ENCODE assay signal across 20 cellular contexts in the genomic region with DNA sequence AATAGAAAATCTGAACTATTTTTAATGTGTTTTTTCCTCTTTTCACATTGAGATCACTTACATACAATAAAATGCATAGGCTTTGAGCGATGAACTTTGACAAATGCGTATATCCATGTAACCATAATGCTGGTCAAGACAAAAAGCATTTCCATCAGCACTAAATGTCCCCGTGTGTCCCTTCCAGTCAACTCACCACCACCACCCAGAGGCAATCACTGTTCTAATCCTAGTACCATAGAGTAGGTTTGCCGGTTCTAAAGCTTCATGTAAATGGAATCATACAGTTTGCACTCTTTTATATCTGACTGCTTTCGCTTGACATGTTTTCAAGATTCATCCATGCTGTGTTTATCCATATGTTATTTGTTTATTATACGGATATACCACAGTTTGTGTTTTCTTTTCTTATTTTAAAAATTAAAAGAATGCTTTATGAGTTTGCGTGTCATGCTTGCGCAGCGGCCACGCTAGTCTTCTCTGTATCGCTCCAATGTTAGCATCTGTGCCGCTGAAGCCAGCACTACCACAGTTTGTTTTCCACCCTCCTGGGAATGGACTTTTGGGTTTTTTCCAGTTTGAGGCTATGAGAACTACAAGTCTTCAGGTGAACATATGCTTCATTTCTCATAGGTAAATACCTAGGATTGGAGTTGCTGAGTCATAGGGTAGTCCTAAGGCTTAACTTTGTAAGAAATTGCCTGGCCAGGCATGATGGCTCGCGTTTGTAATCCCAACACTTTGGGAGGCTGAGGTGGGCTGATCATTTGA.
DNase-seq lines count a peak whose midpoint lies in the region; ATAC-seq and TF ChIP-seq lines count a peak whose summit lies in the region.
"Had no signal": no experiment of that assay in that cellular context is flagged by ENCODE, and none has a peak within 500 bp of the region (broad histone marks: within the 10 kb centered on the region; RNA-seq: fewer than 3 reads in every experiment).

No MANE protein-coding gene starts in this region.

- no peak overlapping the region for H3K56ac ChIP-seq in H9 (ENCODE audit: insufficient read length, low read depth, low read length)

- H3K4ac ChIP-seq in H9 (ENCODE audit: low read depth, low read length): no peak overlapping the region

- H3K9me3 ChIP-seq in BE2C (no peaks in the 10 kb centered on the region), H9 (ENCODE audit: control insufficient read depth, low read depth, low read length) (no peaks in the 10 kb centered on the region), transverse colon (no peaks in the 10 kb centered on the region)
- H3K9me3 ChIP-seq: esophagus squamous epithelium, ovary, suprapubic skin had no signal

- H3K36me3 Mint-ChIP-seq in H9 (ENCODE audit: insufficient read depth in 1 of 3, low read depth in 3 of 3): no peaks in the 10 kb centered on the region
- no peaks in the 10 kb centered on the region for H3K36me3 Mint-ChIP-seq in activated naive CD4-positive, alpha-beta T cell treated with anti-CD3 and anti-CD28 coated beads, Interleukin-2, amount 50 U/mL, for 72 hours
- H3K36me3 Mint-ChIP-seq: activated naive CD4-positive, alpha-beta T cell treated with anti-CD3 and anti-CD28 coated beads, Interleukin-2, amount 10 ng/mL, durations not matched to agents 7 days and 5 days; natural killer cell had no signal

- no peak overlapping the region for H3K4me2 ChIP-seq in H9 (ENCODE audit: insufficient read depth, insufficient read length, low read length)

- H3K27ac ChIP-seq in H9 (ENCODE audit: insufficient read length, low read depth, low read length) (no peak overlapping the region), transverse colon (no peak overlapping the region)
- H3K27ac ChIP-seq: esophagus squamous epithelium, ovary, suprapubic skin had no signal

- H3K9ac ChIP-seq in H9 (ENCODE audit: extremely low read depth, insufficient read length, low read length): no peak overlapping the region

- no peak overlapping the region for H2BK5ac ChIP-seq in H9 (ENCODE audit: insufficient read length, low read length)

- H4K5ac ChIP-seq in H9 (ENCODE audit: insufficient read length, low read depth, low read length): no peak overlapping the region

- intact Hi-C loops in transverse colon (cut with DNase I; ENCODE audit: low total_unique reads): no loop called here

- H2AFZ ChIP-seq in H9 (ENCODE audit: low read length): no peak overlapping the region

- H3K79me2 ChIP-seq in H9 (ENCODE audit: insufficient read depth, low read length): no peaks in the 10 kb centered on the region

- H2BK12ac ChIP-seq in H9 (ENCODE audit: insufficient read length, low read depth, low read length): no peak overlapping the region

- H2BK120ac ChIP-seq in H9 (ENCODE audit: low read depth, low read length, poor library complexity, severe bottlenecking): no peak overlapping the region

- H2BK20ac ChIP-seq in H9 (ENCODE audit: low read depth, low read length, poor library complexity, severe bottlenecking): no peak overlapping the region

- no peak overlapping the region for H2BK15ac ChIP-seq in H9 (ENCODE audit: low read depth, low read length)

- no peak for TF ChIP-seq EP300 in transverse colon (IDR thresholded peaks at IDR 0.05; ENCODE audit: low read depth)

- H3T11ph ChIP-seq in H9 (ENCODE audit: low read length): no peak overlapping the region

- in situ Hi-C loops in transverse colon (cut with MboI; ENCODE audit: low pct_ligation_motif_present in 1 of 4, low pct_unique_long_range_greater_than_20kb in 1 of 4, low sequenced_read_pairs in 3 of 4) (no loop called here), GM13976 (cut with MboI; ENCODE audit: low sequenced_read_pairs, unreplicated experiment) (no loop called here)

- H3K18ac ChIP-seq in H9 (ENCODE audit: insufficient read length, low read depth, low read length): no peak overlapping the region

- no peaks in the 10 kb centered on the region for H3K23me2 ChIP-seq in H9 (ENCODE audit: insufficient read length, low read depth, low read length, poor library complexity, severe bottlenecking)

- no peak overlapping the region for H3K14ac ChIP-seq in H9 (ENCODE audit: insufficient read depth, low read length)

- H4K91ac ChIP-seq in H9 (ENCODE audit: insufficient read length, low read depth, low read length): no peak overlapping the region

- no peak for TF ChIP-seq POLR2A in transverse colon (IDR thresholded peaks at IDR 0.05)

- H3K27me3 ChIP-seq in BE2C (no peaks in the 10 kb centered on the region), H9 (ENCODE audit: insufficient read depth, low read length) (no peaks in the 10 kb centered on the region), transverse colon (no peaks in the 10 kb centered on the region)
- H3K27me3 ChIP-seq: esophagus squamous epithelium, ovary, suprapubic skin had no signal

- H3K79me1 ChIP-seq in H9 (ENCODE audit: insufficient read depth, low read depth, low read length, poor library complexity, severe bottlenecking): no peaks in the 10 kb centered on the region

- H3K36me3 ChIP-seq in BE2C (no peaks in the 10 kb centered on the region), transverse colon (no peaks in the 10 kb centered on the region)
- H3K36me3 ChIP-seq: esophagus squamous epithelium, ovary, suprapubic skin had no signal

- H3K27ac Mint-ChIP-seq in H9: peak overlapping the region in 1 of 3 experiments; percentile 50; a peak in 2 of 7 replicates
- no peak overlapping the region for H3K27ac Mint-ChIP-seq in activated naive CD4-positive, alpha-beta T cell treated with anti-CD3 and anti-CD28 coated beads, Interleukin-2, amount 50 U/mL, for 72 hours
- H3K27ac Mint-ChIP-seq: activated naive CD4-positive, alpha-beta T cell treated with anti-CD3 and anti-CD28 coated beads, Interleukin-2, amount 10 ng/mL, durations not matched to agents 7 days and 5 days; natural killer cell had no signal

- peak; percentile 10 for DNase-seq in BE2C
- DNase-seq in H9: no peak
- DNase-seq in NCI-H82 treated with DMSO at 0.1 percent for 48 hours (lab: John Stamatoyannopoulos, UW; ENCODE audit: unreplicated experiment): peak; percentile 95
- DNase-seq in epithelial cell of esophagus (ENCODE audit: low read depth): peak; percentile 50
- no peak for DNase-seq in transverse colon
- no peak for DNase-seq in GM13976 (ENCODE audit: low spot score)
- DNase-seq in activated naive CD4-positive, alpha-beta T cell treated with anti-CD3 and anti-CD28 coated beads, Interleukin-2, amount 50 U/mL, for 72 hours (ENCODE audit: low spot score in 2 of 2): no peak
- DNase-seq: activated CD4-positive, alpha-beta T cell treated with anti-CD3 and anti-CD28 coated beads for 1 hour; activated naive CD4-positive, alpha-beta T cell treated with anti-CD3 and anti-CD28 coated beads, Interleukin-2, amount 10 ng/mL, durations not matched to agents 7 days and 5 days; activated T-cell treated with anti-CD3 and anti-CD28 coated beads, Interleukin-2, amount 50 U/mL, for 48 hours; anterior cingulate cortex; DMS153; esophagus squamous epithelium; HCEC 1CT; mesendoderm; natural killer cell; ovary had no signal

- H2AK5ac ChIP-seq in H9 (ENCODE audit: insufficient read length, low read length): no peak overlapping the region

- H3K4me3 Mint-ChIP-seq in H9: no peak overlapping the region
- H3K4me3 Mint-ChIP-seq: activated naive CD4-positive, alpha-beta T cell treated with anti-CD3 and anti-CD28 coated beads, Interleukin-2, amount 10 ng/mL, durations not matched to agents 7 days and 5 days; natural killer cell had no signal

- no peaks in the 10 kb centered on the region for H3K27me3 Mint-ChIP-seq in H9 (ENCODE audit: low read depth)
- H3K27me3 Mint-ChIP-seq: activated naive CD4-positive, alpha-beta T cell treated with anti-CD3 and anti-CD28 coated beads, Interleukin-2, amount 10 ng/mL, durations not matched to agents 7 days and 5 days had no signal

- WGBS in H9 (ENCODE audit: extremely low coverage, insufficient read length, low lambda C conversion rate): no CpG with 5 or more reads among the region's 14 CpGs
- 91 to 93% methylated on average over 10 to 14 of the region's 14 CpGs for WGBS in transverse colon (ENCODE audit: low coverage in 1 of 2), 2 donors

- no peak overlapping the region for H4K8ac ChIP-seq in H9 (replicated peaks; ENCODE audit: insufficient read length, low read depth, low read length)

- H4K20me1 ChIP-seq in H9 (ENCODE audit: control insufficient read depth, insufficient read depth, insufficient read length): no peaks in the 10 kb centered on the region

- H3K4me1 ChIP-seq in BE2C: no peaks in the 10 kb centered on the region
- no peaks in the 10 kb centered on the region for H3K4me1 ChIP-seq in H9 (ENCODE audit: insufficient read depth, low read length)
- H3K4me1 ChIP-seq in transverse colon: no peaks in the 10 kb centered on the region
- H3K4me1 ChIP-seq: suprapubic skin had no signal

- TF ChIP-seq CTCF in BE2C (IDR thresholded peaks at IDR 0.05; ENCODE audit: low read depth, low read length) (peak; percentile 18; the same call in 1 of the 2 replicates), H9 (conservative IDR thresholded peaks at IDR 0.05) (peak; percentile 24; the same call in 1 of the 3 replicates), epithelial cell of esophagus (IDR thresholded peaks at IDR 0.05; ENCODE audit: insufficient read depth, low read depth, low read length, missing control alignments) (no peak), transverse colon (IDR thresholded peaks at IDR 0.05) (no peak), GM13976 (IDR thresholded peaks at IDR 0.05; ENCODE audit: borderline replicate concordance, control extremely low read depth, extremely low read depth, insufficient read depth, missing control alignments) (no peak)

- H3K9me3 Mint-ChIP-seq in H9: no peaks in the 10 kb centered on the region
- no peaks in the 10 kb centered on the region for H3K9me3 Mint-ChIP-seq in activated naive CD4-positive, alpha-beta T cell treated with anti-CD3 and anti-CD28 coated beads, Interleukin-2, amount 50 U/mL, for 72 hours
- H3K9me3 Mint-ChIP-seq: activated naive CD4-positive, alpha-beta T cell treated with anti-CD3 and anti-CD28 coated beads, Interleukin-2, amount 10 ng/mL, durations not matched to agents 7 days and 5 days had no signal

- H3K4me1 Mint-ChIP-seq in H9: no peaks in the 10 kb centered on the region
- H3K4me1 Mint-ChIP-seq: activated naive CD4-positive, alpha-beta T cell treated with anti-CD3 and anti-CD28 coated beads, Interleukin-2, amount 10 ng/mL, durations not matched to agents 7 days and 5 days had no signal

- no peak overlapping the region for H3K23ac ChIP-seq in H9 (ENCODE audit: insufficient read length, low read depth, low read length)

- H3K4me3 ChIP-seq in BE2C (ENCODE audit: low read depth, low read length) (no peak overlapping the region), epithelial cell of esophagus (ENCODE audit: low read length) (no peak overlapping the region), transverse colon (no peak overlapping the region)
- H3K4me3 ChIP-seq: esophagus squamous epithelium, ovary, suprapubic skin had no signal

- ATAC-seq in HG03439 (IDR thresholded peaks at IDR 0.05; ENCODE audit: unreplicated experiment): no peak
- no peak for ATAC-seq in activated naive CD4-positive, alpha-beta T cell treated with anti-CD3 and anti-CD28 coated beads, Interleukin-2, amount 50 U/mL, for 72 hours
- ATAC-seq: natural killer cell, sciatic nerve had no signal

Comparison
In these comparisons a context has a peak if more than half of its experiments do, and no peak if none do; other contexts are left out.
1. DNase-seq: peak in BE2C (single experiment), NCI-H82 treated with DMSO at 0.1 percent for 48 hours (single experiment) and epithelial cell of esophagus (single experiment); none in H9 (single experiment), transverse colon (single experiment), GM13976 (single experiment) and activated naive CD4-positive, alpha-beta T cell treated with anti-CD3 and anti-CD28 coated beads, Interleukin-2, amount 50 U/mL, for 72 hours (0 of 2).
2. CTCF ChIP-seq: peak in BE2C (single experiment) and H9 (single experiment); none in epithelial cell of esophagus (single experiment), transverse colon (0 of 5) and GM13976 (single experiment).